3 cellular contexts compared by ENCODE assay signal in genomic region chr7:140591178-140591902, GRCh38.
TF ChIP-seq lines count a peak whose summit lies in the region.

No MANE protein-coding gene starts in this region.

TF ChIP-seq in SK-N-SH treated with all-trans-retinoic acid at 6 μM for 48 hours, 23 proteins besides CTCF, POLR2A, EP300 and RAD21:
- TF ChIP-seq ZNF70 (CRISPR knock-in tag; IDR thresholded peaks at IDR 0.05) (no peak), ZNF565 (CRISPR knock-in tag; conservative IDR thresholded peaks at IDR 0.05; ENCODE audit: low read depth) (no peak), ARNTL (CRISPR knock-in tag; IDR thresholded peaks at IDR 0.05; ENCODE audit: borderline replicate concordance, low read depth) (no peak), OSR1 (CRISPR knock-in tag; IDR thresholded peaks at IDR 0.05) (no peak), ISL1 (CRISPR knock-in tag; IDR thresholded peaks at IDR 0.05) (no peak), ESRRG (CRISPR knock-in tag; IDR thresholded peaks at IDR 0.05) (no peak), PPARA (CRISPR knock-in tag; IDR thresholded peaks at IDR 0.05; ENCODE audit: borderline replicate concordance) (no peak), ZC3H10 (CRISPR knock-in tag; IDR thresholded peaks at IDR 0.05) (no peak), RARB (CRISPR knock-in tag; IDR thresholded peaks at IDR 0.05) (no peak), ZFP3 (CRISPR knock-in tag; IDR thresholded peaks at IDR 0.05) (no peak), SNAI2 (CRISPR knock-in tag; IDR thresholded peaks at IDR 0.05) (no peak), ZFP30 (CRISPR knock-in tag; IDR thresholded peaks at IDR 0.05) (no peak)
- TF ChIP-seq, protein P1, sequence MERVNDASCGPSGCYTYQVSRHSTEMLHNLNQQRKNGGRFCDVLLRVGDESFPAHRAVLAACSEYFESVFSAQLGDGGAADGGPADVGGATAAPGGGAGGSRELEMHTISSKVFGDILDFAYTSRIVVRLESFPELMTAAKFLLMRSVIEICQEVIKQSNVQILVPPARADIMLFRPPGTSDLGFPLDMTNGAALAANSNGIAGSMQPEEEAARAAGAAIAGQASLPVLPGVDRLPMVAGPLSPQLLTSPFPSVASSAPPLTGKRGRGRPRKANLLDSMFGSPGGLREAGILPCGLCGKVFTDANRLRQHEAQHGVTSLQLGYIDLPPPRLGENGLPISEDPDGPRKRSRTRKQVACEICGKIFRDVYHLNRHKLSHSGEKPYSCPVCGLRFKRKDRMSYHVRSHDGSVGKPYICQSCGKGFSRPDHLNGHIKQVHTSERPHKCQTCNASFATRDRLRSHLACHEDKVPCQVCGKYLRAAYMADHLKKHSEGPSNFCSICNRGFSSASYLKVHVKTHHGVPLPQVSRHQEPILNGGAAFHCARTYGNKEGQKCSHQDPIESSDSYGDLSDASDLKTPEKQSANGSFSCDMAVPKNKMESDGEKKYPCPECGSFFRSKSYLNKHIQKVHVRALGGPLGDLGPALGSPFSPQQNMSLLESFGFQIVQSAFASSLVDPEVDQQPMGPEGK (CRISPR knock-in tag; IDR thresholded peaks at IDR 0.05; ENCODE audit: borderline replicate concordance): no peak

TF ChIP-seq in SK-N-SH, 30 proteins besides CTCF, POLR2A, EP300 and RAD21:
- TF ChIP-seq RXRA (IDR thresholded peaks at IDR 0.05; ENCODE audit: borderline replicate concordance, low read depth) (no peak), FOSL2 (IDR thresholded peaks at IDR 0.05; ENCODE audit: borderline replicate concordance, low read depth) (no peak), GABPA (IDR thresholded peaks at IDR 0.05; ENCODE audit: low read depth) (no peak), FOXJ3 (CRISPR knock-in tag; IDR thresholded peaks at IDR 0.05) (no peak), TEAD4 (IDR thresholded peaks at IDR 0.05; ENCODE audit: borderline replicate concordance, insufficient read depth) (no peak), POLR2AphosphoS5 (IDR thresholded peaks at IDR 0.05; ENCODE audit: low read depth, low read length) (no peak), JUND (IDR thresholded peaks at IDR 0.05) (no peak), TCF12 (IDR thresholded peaks at IDR 0.05) (no peak), FOXM1 (IDR thresholded peaks at IDR 0.05; ENCODE audit: low read depth) (no peak), RCOR1 (IDR thresholded peaks at IDR 0.05; ENCODE audit: low read length) (no peak), GATA2 (CRISPR knock-in tag; IDR thresholded peaks at IDR 0.05) (no peak), EZH2phosphoT487 (IDR thresholded peaks at IDR 0.05; ENCODE audit: borderline replicate concordance, low read depth) (no peak), YY1 (IDR thresholded peaks at IDR 0.05; ENCODE audit: low read depth) (no peak)
- TF ChIP-seq, protein P2, sequence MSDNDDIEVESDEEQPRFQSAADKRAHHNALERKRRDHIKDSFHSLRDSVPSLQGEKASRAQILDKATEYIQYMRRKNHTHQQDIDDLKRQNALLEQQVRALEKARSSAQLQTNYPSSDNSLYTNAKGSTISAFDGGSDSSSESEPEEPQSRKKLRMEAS (IDR thresholded peaks at IDR 0.05; ENCODE audit: low read depth): no peak
- TF ChIP-seq, protein P3, sequence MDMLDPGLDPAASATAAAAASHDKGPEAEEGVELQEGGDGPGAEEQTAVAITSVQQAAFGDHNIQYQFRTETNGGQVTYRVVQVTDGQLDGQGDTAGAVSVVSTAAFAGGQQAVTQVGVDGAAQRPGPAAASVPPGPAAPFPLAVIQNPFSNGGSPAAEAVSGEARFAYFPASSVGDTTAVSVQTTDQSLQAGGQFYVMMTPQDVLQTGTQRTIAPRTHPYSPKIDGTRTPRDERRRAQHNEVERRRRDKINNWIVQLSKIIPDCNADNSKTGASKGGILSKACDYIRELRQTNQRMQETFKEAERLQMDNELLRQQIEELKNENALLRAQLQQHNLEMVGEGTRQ (IDR thresholded peaks at IDR 0.05; ENCODE audit: borderline replicate concordance, low read depth, low read length): no peak
- TF ChIP-seq, protein P4, sequence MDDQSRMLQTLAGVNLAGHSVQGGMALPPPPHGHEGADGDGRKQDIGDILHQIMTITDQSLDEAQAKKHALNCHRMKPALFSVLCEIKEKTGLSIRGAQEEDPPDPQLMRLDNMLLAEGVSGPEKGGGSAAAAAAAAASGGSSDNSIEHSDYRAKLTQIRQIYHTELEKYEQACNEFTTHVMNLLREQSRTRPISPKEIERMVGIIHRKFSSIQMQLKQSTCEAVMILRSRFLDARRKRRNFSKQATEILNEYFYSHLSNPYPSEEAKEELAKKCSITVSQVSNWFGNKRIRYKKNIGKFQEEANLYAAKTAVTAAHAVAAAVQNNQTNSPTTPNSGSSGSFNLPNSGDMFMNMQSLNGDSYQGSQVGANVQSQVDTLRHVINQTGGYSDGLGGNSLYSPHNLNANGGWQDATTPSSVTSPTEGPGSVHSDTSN (IDR thresholded peaks at IDR 0.05): no peak
- TF ChIP-seq, protein P5, sequence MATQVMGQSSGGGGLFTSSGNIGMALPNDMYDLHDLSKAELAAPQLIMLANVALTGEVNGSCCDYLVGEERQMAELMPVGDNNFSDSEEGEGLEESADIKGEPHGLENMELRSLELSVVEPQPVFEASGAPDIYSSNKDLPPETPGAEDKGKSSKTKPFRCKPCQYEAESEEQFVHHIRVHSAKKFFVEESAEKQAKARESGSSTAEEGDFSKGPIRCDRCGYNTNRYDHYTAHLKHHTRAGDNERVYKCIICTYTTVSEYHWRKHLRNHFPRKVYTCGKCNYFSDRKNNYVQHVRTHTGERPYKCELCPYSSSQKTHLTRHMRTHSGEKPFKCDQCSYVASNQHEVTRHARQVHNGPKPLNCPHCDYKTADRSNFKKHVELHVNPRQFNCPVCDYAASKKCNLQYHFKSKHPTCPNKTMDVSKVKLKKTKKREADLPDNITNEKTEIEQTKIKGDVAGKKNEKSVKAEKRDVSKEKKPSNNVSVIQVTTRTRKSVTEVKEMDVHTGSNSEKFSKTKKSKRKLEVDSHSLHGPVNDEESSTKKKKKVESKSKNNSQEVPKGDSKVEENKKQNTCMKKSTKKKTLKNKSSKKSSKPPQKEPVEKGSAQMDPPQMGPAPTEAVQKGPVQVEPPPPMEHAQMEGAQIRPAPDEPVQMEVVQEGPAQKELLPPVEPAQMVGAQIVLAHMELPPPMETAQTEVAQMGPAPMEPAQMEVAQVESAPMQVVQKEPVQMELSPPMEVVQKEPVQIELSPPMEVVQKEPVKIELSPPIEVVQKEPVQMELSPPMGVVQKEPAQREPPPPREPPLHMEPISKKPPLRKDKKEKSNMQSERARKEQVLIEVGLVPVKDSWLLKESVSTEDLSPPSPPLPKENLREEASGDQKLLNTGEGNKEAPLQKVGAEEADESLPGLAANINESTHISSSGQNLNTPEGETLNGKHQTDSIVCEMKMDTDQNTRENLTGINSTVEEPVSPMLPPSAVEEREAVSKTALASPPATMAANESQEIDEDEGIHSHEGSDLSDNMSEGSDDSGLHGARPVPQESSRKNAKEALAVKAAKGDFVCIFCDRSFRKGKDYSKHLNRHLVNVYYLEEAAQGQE (IDR thresholded peaks at IDR 0.05; ENCODE audit: low read depth, low read length): no peak

TF ChIP-seq in K562, 482 proteins besides CTCF, POLR2A, EP300 and RAD21:
- TF ChIP-seq ZC3H4 (CRISPR knock-in tag; IDR thresholded peaks at IDR 0.05; ENCODE audit: borderline replicate concordance) (no peak), MEF2D (tag; conservative IDR thresholded peaks at IDR 0.05; ENCODE audit: low read depth) (no peak), U2AF1 (optimal IDR thresholded peaks at IDR 0.05; ENCODE audit: low read depth, low read length) (peak; percentile 68)
- TF ChIP-seq, protein P6, sequence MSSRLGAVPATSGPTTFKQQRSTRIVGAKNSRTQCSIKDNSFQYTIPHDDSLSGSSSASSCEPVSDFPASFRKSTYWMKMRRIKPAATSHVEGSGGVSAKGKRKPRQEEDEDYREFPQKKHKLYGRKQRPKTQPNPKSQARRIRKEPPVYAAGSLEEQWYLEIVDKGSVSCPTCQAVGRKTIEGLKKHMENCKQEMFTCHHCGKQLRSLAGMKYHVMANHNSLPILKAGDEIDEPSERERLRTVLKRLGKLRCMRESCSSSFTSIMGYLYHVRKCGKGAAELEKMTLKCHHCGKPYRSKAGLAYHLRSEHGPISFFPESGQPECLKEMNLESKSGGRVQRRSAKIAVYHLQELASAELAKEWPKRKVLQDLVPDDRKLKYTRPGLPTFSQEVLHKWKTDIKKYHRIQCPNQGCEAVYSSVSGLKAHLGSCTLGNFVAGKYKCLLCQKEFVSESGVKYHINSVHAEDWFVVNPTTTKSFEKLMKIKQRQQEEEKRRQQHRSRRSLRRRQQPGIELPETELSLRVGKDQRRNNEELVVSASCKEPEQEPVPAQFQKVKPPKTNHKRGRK (tag; IDR thresholded peaks at IDR 0.05): peak; percentile 97
